Comparison of ENCODE assay signal across 26 cellular contexts in the genomic region with DNA sequence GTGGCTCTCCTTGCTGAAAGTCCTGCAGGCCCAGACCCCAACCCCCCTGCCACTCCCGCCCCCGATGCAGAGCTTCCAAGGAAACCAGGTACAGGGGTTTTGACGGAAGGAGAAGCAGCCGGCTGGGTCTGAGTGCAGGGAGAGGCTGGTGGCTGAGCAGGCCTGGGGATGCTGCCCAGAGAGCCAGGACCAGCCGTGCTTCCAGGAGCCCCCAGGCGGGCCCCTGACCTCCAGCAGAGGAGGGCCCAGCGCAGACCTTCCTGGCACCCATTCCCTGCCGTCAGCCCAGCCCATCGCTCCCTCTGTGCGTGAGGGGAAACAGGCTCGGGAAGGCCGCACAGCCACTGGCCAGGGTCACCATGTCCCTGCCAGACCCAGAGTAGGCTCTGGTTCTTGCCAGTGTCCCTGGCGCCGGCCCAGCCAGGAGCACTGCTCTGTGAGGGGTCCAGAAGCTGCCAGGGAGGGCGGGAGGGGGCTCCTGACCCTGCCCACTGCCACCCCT. TPM values are rescaled to one million over a fixed set of nuclear protein-coding genes. Genes with fewer than 3 reads are reported as not detected.
DNase-seq lines count a peak whose midpoint lies in the region; ATAC-seq and TF ChIP-seq lines count a peak whose summit lies in the region.
"Had no signal": no experiment of that assay in that cellular context is flagged by ENCODE, and none has a peak within 500 bp of the region (broad histone marks: within the 10 kb centered on the region; RNA-seq: fewer than 3 reads in every experiment).

No MANE protein-coding gene starts in this region.

- H3K9me3 Mint-ChIP-seq in nephron progenitor cell = peaks cover 9% of the 10 kb centered on the region
- peaks cover 4 to 8% of the 10 kb centered on the region in 2 donors for H3K9me3 Mint-ChIP-seq in effector memory CD8-positive, alpha-beta T cell

- no peak for TF ChIP-seq EP300 in sigmoid colon (IDR thresholded peaks at IDR 0.05)

- no peaks in the 10 kb centered on the region for H3K4me1 Mint-ChIP-seq in nephron progenitor cell
- H3K4me1 Mint-ChIP-seq in effector memory CD8-positive, alpha-beta T cell (ENCODE audit: low read depth in 2 of 2) = peaks cover 20 to 24% of the 10 kb centered on the region in 2 donors

- H3K27ac Mint-ChIP-seq in nephron progenitor cell = no peak overlapping the region
- H3K27ac Mint-ChIP-seq in effector memory CD8-positive, alpha-beta T cell = no peak overlapping the region
- H3K27ac Mint-ChIP-seq: activated naive CD4-positive, alpha-beta T cell treated with anti-CD3 and anti-CD28 coated beads for 36 hours; CD4-positive, CD25-positive, alpha-beta regulatory T cell; mesothelial cell of epicardium; naive thymus-derived CD4-positive, alpha-beta T cell; WTC11 had no signal

- no peak for TF ChIP-seq POLR2A in sigmoid colon (IDR thresholded peaks at IDR 0.05)

- no peak for TF ChIP-seq CTCF in heart right ventricle (IDR thresholded peaks at IDR 0.05)
- no peak for TF ChIP-seq CTCF in nephron progenitor cell (IDR thresholded peaks at IDR 0.05)
- TF ChIP-seq CTCF in sigmoid colon (IDR thresholded peaks at IDR 0.05) = no peak
- no peak for TF ChIP-seq CTCF in BE2C (IDR thresholded peaks at IDR 0.05; ENCODE audit: low read depth, low read length)

- no peak overlapping the region for H3K4me3 ChIP-seq in heart right ventricle
- no peak overlapping the region for H3K4me3 ChIP-seq in sigmoid colon
- no peak overlapping the region for H3K4me3 ChIP-seq in BE2C (ENCODE audit: low read depth, low read length)
- H3K4me3 ChIP-seq: colonic mucosa, hepatocyte, left lung, upper lobe of right lung had no signal

- intact Hi-C loops in heart right ventricle (cut with DNase I) (no loop called here), sigmoid colon (cut with DNase I) (no loop called here)

- 50 to 58% methylated on average over 11 to 15 of the region's 15 CpGs for WGBS in heart right ventricle, 2 donors
- 76 to 78% methylated on average over 15 of the region's 15 CpGs for WGBS in sigmoid colon, 2 donors

- H3K9me3 ChIP-seq in heart right ventricle = no peaks in the 10 kb centered on the region
- H3K9me3 ChIP-seq in sigmoid colon = no peaks in the 10 kb centered on the region
- no peaks in the 10 kb centered on the region for H3K9me3 ChIP-seq in BE2C
- H3K9me3 ChIP-seq: colonic mucosa, left lung, upper lobe of right lung had no signal

- DNase-seq in NCI-H1417 (lab: John Stamatoyannopoulos, UW) (peak in 2 of 3 experiments; percentile 20 to 48), NCI-H1417 treated with DMSO at 0.1 percent for 48 hours (lab: John Stamatoyannopoulos, UW) (no peak), heart right ventricle (peak in 1 of 2 donors; percentile 42), nephron progenitor cell (peak; percentile 3), sigmoid colon (no peak), BE2C (no peak), LoVo (ENCODE audit: low spot score) (no peak)
- DNase-seq in effector memory CD8-positive, alpha-beta T cell = no peak
- DNase-seq: activated naive CD4-positive, alpha-beta T cell treated with anti-CD3 and anti-CD28 coated beads for 36 hours; CD4-positive, CD25-positive, alpha-beta regulatory T cell; colonic mucosa; effector memory CD4-positive, alpha-beta T cell; foreskin melanocyte; HCEC 1CT; NCI-H146; occipital lobe; SHP77; upper lobe of right lung had no signal

- peak overlapping the region in 9 of 10 donors; percentile 5 to 97 (median 90) for H3K27ac ChIP-seq in heart right ventricle
- no peak overlapping the region for H3K27ac ChIP-seq in sigmoid colon
- H3K27ac ChIP-seq: colonic mucosa, hepatocyte, left lung, upper lobe of right lung had no signal

- no peaks in the 10 kb centered on the region for H3K36me3 Mint-ChIP-seq in nephron progenitor cell (ENCODE audit: low read depth)
- peaks cover 5% of the 10 kb centered on the region for H3K36me3 Mint-ChIP-seq in effector memory CD8-positive, alpha-beta T cell (ENCODE audit: insufficient read depth)
- H3K36me3 Mint-ChIP-seq: CD4-positive, CD25-positive, alpha-beta regulatory T cell; mesothelial cell of epicardium; naive thymus-derived CD4-positive, alpha-beta T cell; WTC11 had no signal

- H3K4me1 ChIP-seq in heart right ventricle = peaks cover 19 to 54% (median 28%) of the 10 kb centered on the region in 9 donors
- H3K4me1 ChIP-seq in sigmoid colon = peaks cover 0 to 19% (median 15%) of the 10 kb centered on the region in 4 donors
- H3K4me1 ChIP-seq in BE2C = peaks cover 10% of the 10 kb centered on the region

- no peaks in the 10 kb centered on the region for H3K36me3 ChIP-seq in heart right ventricle
- H3K36me3 ChIP-seq in sigmoid colon = no peaks in the 10 kb centered on the region
- no peaks in the 10 kb centered on the region for H3K36me3 ChIP-seq in BE2C
- H3K36me3 ChIP-seq: colonic mucosa, left lung, upper lobe of right lung had no signal

- peak in 2 of 8 donors; percentile 1 to 4 for ATAC-seq in heart right ventricle
- ATAC-seq in effector memory CD8-positive, alpha-beta T cell (replicated peaks) = no peak
- ATAC-seq: esophagus mucosa; left lung; naive thymus-derived CD4-positive, alpha-beta T cell; upper lobe of right lung; WTC11 had no signal

- no peak overlapping the region for H3K4me3 Mint-ChIP-seq in nephron progenitor cell
- H3K4me3 Mint-ChIP-seq in effector memory CD8-positive, alpha-beta T cell = no peak overlapping the region
- H3K4me3 Mint-ChIP-seq: activated naive CD4-positive, alpha-beta T cell treated with anti-CD3 and anti-CD28 coated beads for 36 hours; CD4-positive, CD25-positive, alpha-beta regulatory T cell; mesothelial cell of epicardium; naive thymus-derived CD4-positive, alpha-beta T cell; WTC11 had no signal

- no peaks in the 10 kb centered on the region for H3K27me3 ChIP-seq in heart right ventricle
- H3K27me3 ChIP-seq in sigmoid colon = no peaks in the 10 kb centered on the region
- no peaks in the 10 kb centered on the region for H3K27me3 ChIP-seq in BE2C
- H3K27me3 ChIP-seq: colonic mucosa, hepatocyte, left lung, upper lobe of right lung had no signal

- H3K27me3 Mint-ChIP-seq in nephron progenitor cell (ENCODE audit: low read depth, poor library complexity) = peaks cover 30% of the 10 kb centered on the region
- H3K27me3 Mint-ChIP-seq in effector memory CD8-positive, alpha-beta T cell = no peaks in the 10 kb centered on the region
- H3K27me3 Mint-ChIP-seq: naive thymus-derived CD4-positive, alpha-beta T cell had no signal

RNA-seq across cellular contexts. Expression of a gene that starts 0.3 kb away (rescaled TPM):
- 10 to 100 TPM in 4 of 10 donors, 1 to 10 TPM in 6; 4.1 to 17.9 (median 6.8) TPM for total RNA-seq in heart right ventricle
- 1 to 10 TPM in 1 of 2 donors, under 1 TPM in 1; 0.74 to 8.3 TPM for polyA plus RNA-seq in heart right ventricle
- total RNA-seq in sigmoid colon = 1 to 10 TPM in 1 of 4 donors, not detected in 3; 1.2 TPM
- 1 to 10 TPM in 1 of 3 donors, not detected in 2; 3.0 TPM for polyA plus RNA-seq in sigmoid colon
- 3.2 TPM for polyA plus RNA-seq in BE2C (2012; ENCODE audit: insufficient read depth, insufficient read length, low read depth)
- total RNA-seq: occipital lobe had no signal
- polyA plus RNA-seq: CD4-positive, CD25-positive, alpha-beta regulatory T cell; naive thymus-derived CD4-positive, alpha-beta T cell had no signal

RNA-seq across cellular contexts. Expression of a gene that starts 7.4 kb away (rescaled TPM):
- total RNA-seq in heart right ventricle = 10 to 100 TPM in 1 of 10 donors, 1 to 10 TPM in 9; 1.2 to 10.0 (median 2.4) TPM
- polyA plus RNA-seq in heart right ventricle = 1 to 10 TPM; 2.0 to 2.1 TPM
- not detected for total RNA-seq in sigmoid colon
- polyA plus RNA-seq in sigmoid colon = 10 to 100 TPM in 1 of 3 donors, 1 to 10 TPM in 2; 4.2 to 11.1 (median 5.4) TPM
- 11.2 TPM for polyA plus RNA-seq in BE2C (2012; ENCODE audit: insufficient read depth, insufficient read length, low read depth)
- total RNA-seq: esophagus mucosa, NCI-H460, occipital lobe had no signal
- polyA plus RNA-seq: naive thymus-derived CD4-positive, alpha-beta T cell had no signal

RNA-seq across cellular contexts. Expression of a gene that starts 7.9 kb away (rescaled TPM):
- total RNA-seq in heart right ventricle = 100 to 1,000 TPM; 118 to 169 (median 138) TPM
- polyA plus RNA-seq in heart right ventricle = 100 to 1,000 TPM; 177 to 215 TPM
- total RNA-seq in sigmoid colon = 100 to 1,000 TPM; 153 to 202 (median 171) TPM
- 100 to 1,000 TPM; 147 to 182 (median 165) TPM for polyA plus RNA-seq in sigmoid colon
- 258 TPM for polyA plus RNA-seq in BE2C (2012; ENCODE audit: insufficient read depth, insufficient read length, low read depth)

RNA-seq across cellular contexts. Expression of a gene that starts 24.9 kb away (rescaled TPM):
- 1,000 to 10,000 TPM; 1,129 to 5,119 (median 4,014) TPM for total RNA-seq in heart right ventricle
- polyA plus RNA-seq in heart right ventricle = 1,000 to 10,000 TPM; 2,970 to 3,711 TPM
- total RNA-seq in sigmoid colon = 10 to 100 TPM; 11.8 to 36.6 (median 32.4) TPM
- polyA plus RNA-seq in sigmoid colon = 100 to 1,000 TPM in 1 of 3 donors, 10 to 100 TPM in 1, 1 to 10 TPM in 1; 8.3 to 218 (median 24.0) TPM
- polyA plus RNA-seq in BE2C (2012; ENCODE audit: insufficient read depth, insufficient read length, low read depth) = 1.5 TPM
- total RNA-seq: activated naive CD4-positive, alpha-beta T cell treated with anti-CD3 and anti-CD28 coated beads for 36 hours; NCI-H460 had no signal
- polyA plus RNA-seq: naive thymus-derived CD4-positive, alpha-beta T cell had no signal

RNA-seq across cellular contexts. Expression of a gene that starts 30.4 kb away (rescaled TPM):
- total RNA-seq in heart right ventricle (10 to 100 TPM in 2 of 10 donors, 1 to 10 TPM in 8; 1.4 to 10.9 (median 6.4) TPM), sigmoid colon (1 to 10 TPM in 1 of 4 donors, under 1 TPM in 3; 0.14 to 1.1 (median 0.43) TPM)
- polyA plus RNA-seq in heart right ventricle (10 to 100 TPM in 1 of 2 donors, under 1 TPM in 1; 0.10 to 10.3 TPM), sigmoid colon (under 1 TPM in 1 of 3 donors, not detected in 2; 0.50 TPM)
- not detected for polyA plus RNA-seq in BE2C (2012; ENCODE audit: insufficient read depth, insufficient read length, low read depth)
- total RNA-seq: activated naive CD4-positive, alpha-beta T cell treated with anti-CD3 and anti-CD28 coated beads for 36 hours; CD4-positive, CD25-positive, alpha-beta regulatory T cell; colonic mucosa; NCI-H460; renal cortical epithelial cell had no signal
- polyA plus RNA-seq: CD4-positive, CD25-positive, alpha-beta regulatory T cell; naive thymus-derived CD4-positive, alpha-beta T cell had no signal

Comparison
In these comparisons a context has a peak if more than half of its experiments do, and no peak if none do; other contexts are left out.
1. DNase-seq: peak in NCI-H1417 (2 of 3) and nephron progenitor cell (single experiment); none in NCI-H1417 treated with DMSO at 0.1 percent for 48 hours (single experiment), sigmoid colon (single experiment), BE2C (single experiment), LoVo (single experiment) and effector memory CD8-positive, alpha-beta T cell (0 of 3).
2. H3K27ac ChIP-seq: peak in heart right ventricle (9 of 10); none in sigmoid colon (0 of 4).